Comparison of ENCODE assay signal across 20 cellular contexts in genomic region chr5:139282195-139282557, GRCh38. TPM values are rescaled to one million over a fixed set of nuclear protein-coding genes. Genes with fewer than 3 reads are reported as not detected.
DNase-seq lines count a peak whose midpoint lies in the region; ATAC-seq and TF ChIP-seq lines count a peak whose summit lies in the region.
"Had no signal": no experiment of that assay in that cellular context is flagged by ENCODE, and none has a peak within 500 bp of the region (broad histone marks: within the 10 kb centered on the region; RNA-seq: fewer than 3 reads in every experiment).

No MANE protein-coding gene starts in this region.

- H3K9me3 ChIP-seq in gastrocnemius medialis = no peaks in the 10 kb centered on the region
- no peaks in the 10 kb centered on the region for H3K9me3 ChIP-seq in esophagus squamous epithelium
- no peaks in the 10 kb centered on the region for H3K9me3 ChIP-seq in ascending aorta
- H3K9me3 ChIP-seq: SK-N-SH, upper lobe of right lung had no signal

- no peaks in the 10 kb centered on the region for H3K27me3 Mint-ChIP-seq in activated T-cell treated with anti-CD3 and anti-CD28 coated beads, Interleukin-2, amount 50 U/mL, for 24 hours
- H3K27me3 Mint-ChIP-seq: activated CD4-positive, alpha-beta T cell treated with anti-CD3 and anti-CD28 coated beads, Interleukin-2, amount 10 ng/mL, durations not matched to agents 7 days and 5 days had no signal

- H3K36me3 Mint-ChIP-seq in activated T-cell treated with anti-CD3 and anti-CD28 coated beads, Interleukin-2, amount 50 U/mL, for 24 hours (ENCODE audit: low read depth) = peaks cover 97% of the 10 kb centered on the region

- no peak overlapping the region for H3K4me3 ChIP-seq in gastrocnemius medialis
- H3K4me3 ChIP-seq in esophagus squamous epithelium = no peak overlapping the region
- H3K4me3 ChIP-seq in ascending aorta = no peak overlapping the region
- H3K4me3 ChIP-seq: spleen, upper lobe of right lung had no signal

- no peak overlapping the region for H3K4me3 Mint-ChIP-seq in activated T-cell treated with anti-CD3 and anti-CD28 coated beads, Interleukin-2, amount 50 U/mL, for 24 hours
- H3K4me3 Mint-ChIP-seq: activated CD4-positive, alpha-beta T cell treated with anti-CD3 and anti-CD28 coated beads, Interleukin-2, amount 10 ng/mL, durations not matched to agents 7 days and 5 days; CD8-positive, alpha-beta T cell had no signal

- DNase-seq in activated T-cell treated with anti-CD3 and anti-CD28 coated beads, Interleukin-2, amount 50 U/mL, for 24 hours = no peak
- no peak for DNase-seq in activated T-cell treated with anti-CD3 and anti-CD28 coated beads for 4 hours
- DNase-seq in RPMI7951 (ENCODE audit: low read depth) = peak; percentile 71
- no peak for DNase-seq in epithelial cell of prostate (ENCODE audit: low read depth, low spot score)
- DNase-seq in gastrocnemius medialis = no peak
- DNase-seq in esophagus squamous epithelium (lab: John Stamatoyannopoulos, UW) = no peak
- DNase-seq in NCI-H187 (lab: John Stamatoyannopoulos, UW) = no peak
- DNase-seq in ascending aorta (ENCODE audit: low spot score in 2 of 2) = no peak
- DNase-seq: ACHN; activated CD4-positive, alpha-beta T cell treated with anti-CD3 and anti-CD28 coated beads, Interleukin-2, amount 10 ng/mL, durations not matched to agents 7 days and 5 days; CD8-positive, alpha-beta T cell; GF-D8; NCI-H146; NCI-H510A; SK-N-SH; spleen; stimulated activated naive CD4-positive, alpha-beta T cell treated with Interleukin-2 at 50 U/mL for 16 hours; upper lobe of right lung had no signal

- H3K36me3 ChIP-seq in gastrocnemius medialis (peaks cover 0 to 73% of the 10 kb centered on the region in 2 donors), esophagus squamous epithelium (peaks cover 10 to 88% (median 19%) of the 10 kb centered on the region in 3 donors), ascending aorta (peaks cover 3 to 13% of the 10 kb centered on the region in 2 donors)

- H3K27me3 ChIP-seq in gastrocnemius medialis (no peaks in the 10 kb centered on the region), esophagus squamous epithelium (no peaks in the 10 kb centered on the region), ascending aorta (no peaks in the 10 kb centered on the region)
- H3K27me3 ChIP-seq: spleen, upper lobe of right lung had no signal

- no peak for TF ChIP-seq POLR2A in gastrocnemius medialis (IDR thresholded peaks at IDR 0.05)
- TF ChIP-seq POLR2A in esophagus squamous epithelium (IDR thresholded peaks at IDR 0.05) = no peak

- peaks cover 46 to 57% of the 10 kb centered on the region in 2 donors for H3K4me1 ChIP-seq in gastrocnemius medialis
- peaks cover 10 to 57% (median 14%) of the 10 kb centered on the region in 3 donors for H3K4me1 ChIP-seq in esophagus squamous epithelium
- peaks cover 0 to 8% of the 10 kb centered on the region in 2 donors for H3K4me1 ChIP-seq in ascending aorta

- no peaks in the 10 kb centered on the region for H3K9me3 Mint-ChIP-seq in activated T-cell treated with anti-CD3 and anti-CD28 coated beads, Interleukin-2, amount 50 U/mL, for 24 hours
- H3K9me3 Mint-ChIP-seq: activated CD4-positive, alpha-beta T cell treated with anti-CD3 and anti-CD28 coated beads, Interleukin-2, amount 10 ng/mL, durations not matched to agents 7 days and 5 days; CD8-positive, alpha-beta T cell had no signal

- in situ Hi-C loops in gastrocnemius medialis (cut with MboI; ENCODE audit: low sequenced_read_pairs in 4 of 4) = no loop called here

- intact Hi-C loops in gastrocnemius medialis (cut with DNase I; ENCODE audit: low total_unique reads) (no loop called here), esophagus squamous epithelium (cut with DNase I) (no loop called here), ascending aorta (cut with DNase I) (no loop called here)

- H3K27ac ChIP-seq in epithelial cell of prostate (peak overlapping the region; percentile 8), gastrocnemius medialis (peak overlapping the region; percentile 92 to 98 (median 97)), esophagus squamous epithelium (peak overlapping the region in 2 of 4 donors; percentile 52 to 69), ascending aorta (no peak overlapping the region)
- H3K27ac ChIP-seq: KMS-11, spleen, upper lobe of right lung had no signal

- TF ChIP-seq CTCF in gastrocnemius medialis (IDR thresholded peaks at IDR 0.05 in 4 of 5, conservative IDR thresholded peaks at IDR 0.05 in 1 of 5) = no peak
- no peak for TF ChIP-seq CTCF in esophagus squamous epithelium (IDR thresholded peaks at IDR 0.05)
- no peak for TF ChIP-seq CTCF in ascending aorta (IDR thresholded peaks at IDR 0.05)

- peak overlapping the region; percentile 82 for H3K27ac Mint-ChIP-seq in activated T-cell treated with anti-CD3 and anti-CD28 coated beads, Interleukin-2, amount 50 U/mL, for 24 hours
- H3K27ac Mint-ChIP-seq: activated CD4-positive, alpha-beta T cell treated with anti-CD3 and anti-CD28 coated beads, Interleukin-2, amount 10 ng/mL, durations not matched to agents 7 days and 5 days; CD8-positive, alpha-beta T cell had no signal

- H3K4me1 Mint-ChIP-seq in activated T-cell treated with anti-CD3 and anti-CD28 coated beads, Interleukin-2, amount 50 U/mL, for 24 hours (ENCODE audit: low read depth) = peaks cover 58% of the 10 kb centered on the region

- no peak for ATAC-seq in gastrocnemius medialis
- ATAC-seq: CD8-positive, alpha-beta T cell; left lobe of liver had no signal

RNA-seq across cellular contexts. Expression of gene MATR3, which starts 11.4 kb away (rescaled TPM):
- total RNA-seq in RPMI7951 (2014; rRNA removed; shearing (Covaris generic)) = 209 and 241 TPM in 2 replicates
- total RNA-seq in gastrocnemius medialis (100 to 1,000 TPM; 115 to 188 (median 156) TPM), esophagus squamous epithelium (100 to 1,000 TPM; 103 to 185 (median 147) TPM), ascending aorta (58.8 TPM)

RNA-seq across cellular contexts. Expression of gene PAIP2, which starts 59.5 kb away (rescaled TPM):
- 34.9 and 45.4 TPM in 2 replicates for total RNA-seq in RPMI7951 (2014; rRNA removed; shearing (Covaris generic))
- total RNA-seq in gastrocnemius medialis (100 to 1,000 TPM; 111 to 148 (median 126) TPM), esophagus squamous epithelium (10 to 100 TPM; 33.7 to 69.0 (median 57.6) TPM), ascending aorta (27.6 TPM)

Comparison
In these comparisons a context has a peak if more than half of its experiments do, and no peak if none do; other contexts are left out.
1. H3K27ac ChIP-seq: peak in epithelial cell of prostate (single experiment) and gastrocnemius medialis (4 of 4); none in ascending aorta (0 of 2).